ENCODE assay signal across 1 cellular context in the genomic region with DNA sequence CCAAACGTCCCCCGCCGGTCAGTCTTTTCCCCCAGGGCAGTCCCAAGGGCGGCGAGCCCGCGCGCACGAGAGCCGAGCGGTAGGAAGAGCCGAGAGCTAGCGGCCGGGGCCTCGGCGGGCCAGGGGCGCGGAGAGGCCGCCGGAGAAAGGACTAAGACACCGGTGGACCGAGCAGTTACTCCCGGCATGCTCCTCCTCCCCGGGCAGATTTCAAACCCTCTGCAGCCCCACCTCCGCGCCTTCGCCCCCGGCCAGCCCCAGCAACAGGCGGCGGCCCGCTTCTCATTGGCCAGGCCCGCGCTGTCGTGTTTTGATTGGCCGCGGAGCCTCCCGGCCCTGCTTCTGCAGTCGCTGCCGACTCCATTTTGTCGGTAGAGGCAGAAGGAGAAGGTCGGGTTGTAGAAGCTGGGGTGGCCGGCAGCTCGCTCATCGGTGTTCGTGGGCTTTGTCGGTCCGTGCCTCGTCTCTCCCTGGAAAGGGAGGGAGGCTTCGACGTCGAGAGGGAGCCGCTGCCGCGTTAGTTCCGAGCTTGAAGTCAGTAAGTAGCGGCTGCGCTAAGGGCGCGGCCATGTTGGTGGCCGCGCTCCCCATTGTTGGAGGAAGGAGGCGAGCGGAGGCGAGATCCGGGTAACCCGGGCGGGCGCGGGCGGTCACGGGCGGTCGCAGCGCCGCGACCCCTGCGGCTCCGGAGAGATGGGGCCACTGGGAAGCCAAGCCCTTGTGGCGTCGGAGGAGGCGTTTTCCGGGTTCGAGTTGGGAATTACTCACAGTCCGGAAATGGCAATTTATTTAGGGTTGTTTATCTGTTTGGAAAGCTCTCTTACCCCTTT.
TF ChIP-seq lines count a peak whose summit lies in the region.

PNRC2 (plus strand) TSS at position 368 of the 830 bp plus-strand sequence. CDS start 1,630 bp downstream, outside the sequence.

TF ChIP-seq in K562, 482 proteins besides CTCF, POLR2A, EP300 and RAD21 (continued from another document and continues in another):
- TF ChIP-seq, protein P1, sequence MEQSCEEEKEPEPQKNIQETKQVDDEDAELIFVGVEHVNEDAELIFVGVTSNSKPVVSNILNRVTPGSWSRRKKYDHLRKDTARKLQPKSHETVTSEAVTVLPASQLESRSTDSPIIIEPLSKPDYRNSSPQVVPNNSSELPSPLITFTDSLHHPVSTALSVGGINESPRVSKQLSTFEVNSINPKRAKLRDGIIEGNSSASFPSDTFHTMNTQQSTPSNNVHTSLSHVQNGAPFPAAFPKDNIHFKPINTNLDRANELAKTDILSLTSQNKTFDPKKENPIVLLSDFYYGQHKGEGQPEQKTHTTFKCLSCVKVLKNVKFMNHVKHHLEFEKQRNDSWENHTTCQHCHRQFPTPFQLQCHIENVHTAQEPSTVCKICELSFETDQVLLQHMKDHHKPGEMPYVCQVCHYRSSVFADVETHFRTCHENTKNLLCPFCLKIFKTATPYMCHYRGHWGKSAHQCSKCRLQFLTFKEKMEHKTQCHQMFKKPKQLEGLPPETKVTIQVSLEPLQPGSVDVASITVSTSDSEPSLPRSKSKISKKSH (CRISPR knock-in tag; IDR thresholded peaks at IDR 0.05), result no peak
- TF ChIP-seq BRD9 (IDR thresholded peaks at IDR 0.05; ENCODE audit: low read depth, partially characterized antibody), result peak; percentile 60
- TF ChIP-seq PTRF (tag; IDR thresholded peaks at IDR 0.05), result no peak
- TF ChIP-seq, protein P2, sequence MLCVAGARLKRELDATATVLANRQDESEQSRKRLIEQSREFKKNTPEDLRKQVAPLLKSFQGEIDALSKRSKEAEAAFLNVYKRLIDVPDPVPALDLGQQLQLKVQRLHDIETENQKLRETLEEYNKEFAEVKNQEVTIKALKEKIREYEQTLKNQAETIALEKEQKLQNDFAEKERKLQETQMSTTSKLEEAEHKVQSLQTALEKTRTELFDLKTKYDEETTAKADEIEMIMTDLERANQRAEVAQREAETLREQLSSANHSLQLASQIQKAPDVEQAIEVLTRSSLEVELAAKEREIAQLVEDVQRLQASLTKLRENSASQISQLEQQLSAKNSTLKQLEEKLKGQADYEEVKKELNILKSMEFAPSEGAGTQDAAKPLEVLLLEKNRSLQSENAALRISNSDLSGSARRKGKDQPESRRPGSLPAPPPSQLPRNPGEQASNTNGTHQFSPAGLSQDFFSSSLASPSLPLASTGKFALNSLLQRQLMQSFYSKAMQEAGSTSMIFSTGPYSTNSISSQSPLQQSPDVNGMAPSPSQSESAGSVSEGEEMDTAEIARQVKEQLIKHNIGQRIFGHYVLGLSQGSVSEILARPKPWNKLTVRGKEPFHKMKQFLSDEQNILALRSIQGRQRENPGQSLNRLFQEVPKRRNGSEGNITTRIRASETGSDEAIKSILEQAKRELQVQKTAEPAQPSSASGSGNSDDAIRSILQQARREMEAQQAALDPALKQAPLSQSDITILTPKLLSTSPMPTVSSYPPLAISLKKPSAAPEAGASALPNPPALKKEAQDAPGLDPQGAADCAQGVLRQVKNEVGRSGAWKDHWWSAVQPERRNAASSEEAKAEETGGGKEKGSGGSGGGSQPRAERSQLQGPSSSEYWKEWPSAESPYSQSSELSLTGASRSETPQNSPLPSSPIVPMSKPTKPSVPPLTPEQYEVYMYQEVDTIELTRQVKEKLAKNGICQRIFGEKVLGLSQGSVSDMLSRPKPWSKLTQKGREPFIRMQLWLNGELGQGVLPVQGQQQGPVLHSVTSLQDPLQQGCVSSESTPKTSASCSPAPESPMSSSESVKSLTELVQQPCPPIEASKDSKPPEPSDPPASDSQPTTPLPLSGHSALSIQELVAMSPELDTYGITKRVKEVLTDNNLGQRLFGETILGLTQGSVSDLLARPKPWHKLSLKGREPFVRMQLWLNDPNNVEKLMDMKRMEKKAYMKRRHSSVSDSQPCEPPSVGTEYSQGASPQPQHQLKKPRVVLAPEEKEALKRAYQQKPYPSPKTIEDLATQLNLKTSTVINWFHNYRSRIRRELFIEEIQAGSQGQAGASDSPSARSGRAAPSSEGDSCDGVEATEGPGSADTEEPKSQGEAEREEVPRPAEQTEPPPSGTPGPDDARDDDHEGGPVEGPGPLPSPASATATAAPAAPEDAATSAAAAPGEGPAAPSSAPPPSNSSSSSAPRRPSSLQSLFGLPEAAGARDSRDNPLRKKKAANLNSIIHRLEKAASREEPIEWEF (CRISPR knock-in tag; IDR thresholded peaks at IDR 0.05), result no peak
- no peak for TF ChIP-seq ZNF12 (CRISPR knock-in tag; IDR thresholded peaks at IDR 0.05)
- peak; percentile 63; the same call in 1 of the 2 replicates for TF ChIP-seq CREB3 (tag; conservative IDR thresholded peaks at IDR 0.05; ENCODE audit: low read depth)
- peak; percentile 27; the same call in 1 of the 2 replicates for TF ChIP-seq DMBX1 (CRISPR knock-in tag; IDR thresholded peaks at IDR 0.05; ENCODE audit: borderline replicate concordance)
- no peak for TF ChIP-seq CBFB (CRISPR knock-in tag; IDR thresholded peaks at IDR 0.05)
- no peak for TF ChIP-seq FOXA1 (IDR thresholded peaks at IDR 0.05; ENCODE audit: borderline replicate concordance)
- no peak; the same call in 1 of the 2 replicates for TF ChIP-seq THRAP3 (IDR thresholded peaks at IDR 0.05; ENCODE audit: borderline replicate concordance)
- no peak for TF ChIP-seq ZNF121 (CRISPR knock-in tag; conservative IDR thresholded peaks at IDR 0.05)
- 0 out of 2 replicates have a peak, but pooled peaks have one; percentile 34 for TF ChIP-seq ATF6 (CRISPR knock-in tag; IDR thresholded peaks at IDR 0.05)
- TF ChIP-seq BDP1 (IDR thresholded peaks at IDR 0.05; ENCODE audit: insufficient read depth, insufficient read length), result no peak
- TF ChIP-seq CHD4 (IDR thresholded peaks at IDR 0.05; ENCODE audit: insufficient read depth, insufficient replicate concordance, low read depth, low read length, poor library complexity, severe bottlenecking), result no peak
- peak; percentile 89 for TF ChIP-seq ZNF76 (CRISPR knock-in tag; IDR thresholded peaks at IDR 0.05; ENCODE audit: borderline replicate concordance)
- TF ChIP-seq ARNT (IDR thresholded peaks at IDR 0.05), result peak in 1 of 2 experiments; percentile 35; a peak in 1 of 4 replicates
- TF ChIP-seq ZZZ3 (IDR thresholded peaks at IDR 0.05), result no peak; the same call in 1 of the 2 replicates
- no peak for TF ChIP-seq TSC22D4 (tag; IDR thresholded peaks at IDR 0.05)
- TF ChIP-seq ZNF318 (IDR thresholded peaks at IDR 0.05; ENCODE audit: borderline replicate concordance in 1 of 2, low read depth in 1 of 2), result no peak
